In genomic region chr6:85670573-85670972, GRCh38 we compare ENCODE assay signal across 9 cellular contexts. TPM values are rescaled to one million over a fixed set of nuclear protein-coding genes. Genes with fewer than 3 reads are reported as not detected.
DNase-seq lines count a peak whose midpoint lies in the region; ATAC-seq and TF ChIP-seq lines count a peak whose summit lies in the region.
"Had no signal": no experiment of that assay in that cellular context is flagged by ENCODE, and none has a peak within 500 bp of the region (broad histone marks: within the 10 kb centered on the region; RNA-seq: fewer than 3 reads in every experiment).

No MANE protein-coding gene starts in this region.

- H3K36me3 Mint-ChIP-seq in activated CD4-positive, alpha-beta T cell treated with anti-CD3 and anti-CD28 coated beads, Interleukin-2, amount 10 ng/mL, durations not matched to agents 24 days and 14 days (ENCODE audit: low read depth), result peaks cover 47% of the 10 kb centered on the region

- H3K9me3 ChIP-seq in OCI-LY3 (ENCODE audit: insufficient read depth, low read length), result no peaks in the 10 kb centered on the region
- H3K9me3 ChIP-seq in gastrocnemius medialis, result no peaks in the 10 kb centered on the region
- no peaks in the 10 kb centered on the region for H3K9me3 ChIP-seq in osteoblast (ENCODE audit: low read depth, low read length)
- no peaks in the 10 kb centered on the region for H3K9me3 ChIP-seq in uterus
- H3K9me3 ChIP-seq: gastroesophageal sphincter had no signal

- no peak overlapping the region for H3K9ac ChIP-seq in OCI-LY3 (ENCODE audit: low read length)

- no peaks in the 10 kb centered on the region for H3K27me3 Mint-ChIP-seq in activated CD4-positive, alpha-beta T cell treated with anti-CD3 and anti-CD28 coated beads, Interleukin-2, amount 10 ng/mL, durations not matched to agents 24 days and 14 days

- peaks cover 45% of the 10 kb centered on the region for H4K20me1 ChIP-seq in OCI-LY3 (ENCODE audit: insufficient read depth, low read length)
- H4K20me1 ChIP-seq in osteoblast (ENCODE audit: insufficient read depth, low read length), result peaks cover 16% of the 10 kb centered on the region

- intact Hi-C loops in activated CD4-positive, alpha-beta T cell treated with anti-CD3 and anti-CD28 coated beads, Interleukin-2, amount 10 ng/mL, durations not matched to agents 24 days and 14 days (cut with micrococcal nuclease), result loop anchor here (1.0 to 10.0 kb wide), 4 partner anchors 8 to 76 kb away; no protein-coding TSS in a partner anchor
- intact Hi-C loops in gastrocnemius medialis (cut with DNase I; ENCODE audit: low total_unique reads) (no loop called here), uterus (cut with DNase I; ENCODE audit: low total_unique reads) (no loop called here)

- no peak for DNase-seq in activated CD4-positive, alpha-beta T cell treated with anti-CD3 and anti-CD28 coated beads, Interleukin-2, amount 10 ng/mL, durations not matched to agents 24 days and 14 days
- no peak for DNase-seq in activated CD4-positive, alpha-beta T cell treated with anti-CD3 and anti-CD28 coated beads for 1 hour
- DNase-seq in choroid plexus epithelial cell (ENCODE audit: low read depth), result peak; percentile 74
- no peak for DNase-seq in gastrocnemius medialis
- DNase-seq in osteoblast (ENCODE audit: insufficient read length, low spot score, missing footprints), result no peak
- DNase-seq in uterus, result no peak

- H3K79me2 ChIP-seq in OCI-LY3 (ENCODE audit: low read length), result peaks cover 36% of the 10 kb centered on the region
- H3K79me2 ChIP-seq in osteoblast (ENCODE audit: insufficient read depth, low read length), result peaks cover 17% of the 10 kb centered on the region

- ATAC-seq in gastrocnemius medialis, result no peak
- ATAC-seq in GM18519 (IDR thresholded peaks at IDR 0.05; ENCODE audit: low FRiP score, unreplicated experiment), result no peak
- ATAC-seq: gastroesophageal sphincter had no signal

- TF ChIP-seq POLR2A in gastrocnemius medialis (IDR thresholded peaks at IDR 0.05), result no peak
- no peak for TF ChIP-seq POLR2A in uterus (IDR thresholded peaks at IDR 0.05)

- H3K4me2 ChIP-seq in OCI-LY3 (ENCODE audit: low read length), result no peak overlapping the region
- H3K4me2 ChIP-seq in osteoblast (ENCODE audit: insufficient read depth, low read length), result no peak overlapping the region

- H2AFZ ChIP-seq in OCI-LY3 (ENCODE audit: low read depth, low read length) (no peak overlapping the region), osteoblast (ENCODE audit: low read length) (no peak overlapping the region)

- TF ChIP-seq CTCF in OCI-LY3 (IDR thresholded peaks at IDR 0.05; ENCODE audit: low read depth, low read length) (no peak), choroid plexus epithelial cell (conservative IDR thresholded peaks at IDR 0.05; ENCODE audit: low read depth, low read length) (no peak), gastrocnemius medialis (IDR thresholded peaks at IDR 0.05 in 4 of 5, conservative IDR thresholded peaks at IDR 0.05 in 1 of 5) (no peak), osteoblast (IDR thresholded peaks at IDR 0.05; ENCODE audit: extremely low read depth, low read depth, low read length) (no peak), uterus (IDR thresholded peaks at IDR 0.05) (no peak)

- peaks cover 51% of the 10 kb centered on the region for H3K4me1 Mint-ChIP-seq in activated CD4-positive, alpha-beta T cell treated with anti-CD3 and anti-CD28 coated beads, Interleukin-2, amount 10 ng/mL, durations not matched to agents 24 days and 14 days

- no peak overlapping the region for H3K4me3 ChIP-seq in OCI-LY3 (ENCODE audit: low read length)
- no peak overlapping the region for H3K4me3 ChIP-seq in choroid plexus epithelial cell (ENCODE audit: low read depth, low read length)
- H3K4me3 ChIP-seq in gastrocnemius medialis, result no peak overlapping the region
- H3K4me3 ChIP-seq in osteoblast (ENCODE audit: insufficient read depth, low read length), result no peak overlapping the region
- H3K4me3 ChIP-seq in uterus, result no peak overlapping the region
- H3K4me3 ChIP-seq: gastroesophageal sphincter had no signal

- H3K4me3 Mint-ChIP-seq in activated CD4-positive, alpha-beta T cell treated with anti-CD3 and anti-CD28 coated beads, Interleukin-2, amount 10 ng/mL, durations not matched to agents 24 days and 14 days, result peak overlapping the region; percentile 44

- peak overlapping the region; percentile 89 for H3K27ac Mint-ChIP-seq in activated CD4-positive, alpha-beta T cell treated with anti-CD3 and anti-CD28 coated beads, Interleukin-2, amount 10 ng/mL, durations not matched to agents 24 days and 14 days

- no peaks in the 10 kb centered on the region for H3K27me3 ChIP-seq in OCI-LY3 (ENCODE audit: low read depth, low read length)
- no peaks in the 10 kb centered on the region for H3K27me3 ChIP-seq in gastrocnemius medialis
- H3K27me3 ChIP-seq in osteoblast (ENCODE audit: insufficient read depth, low read length), result no peaks in the 10 kb centered on the region
- no peaks in the 10 kb centered on the region for H3K27me3 ChIP-seq in uterus
- H3K27me3 ChIP-seq: gastroesophageal sphincter had no signal

- peak overlapping the region; percentile 68 for H3K27ac ChIP-seq in OCI-LY3 (ENCODE audit: low read length)
- H3K27ac ChIP-seq in gastrocnemius medialis, result peak overlapping the region; percentile 8 to 98 (median 47)
- no peak overlapping the region for H3K27ac ChIP-seq in osteoblast (ENCODE audit: low read depth, low read length)
- no peak overlapping the region for H3K27ac ChIP-seq in uterus

- H3K4me1 ChIP-seq in OCI-LY3 (ENCODE audit: low read length) (peaks cover 34% of the 10 kb centered on the region), gastrocnemius medialis (peaks cover 27 to 28% of the 10 kb centered on the region in 2 donors), osteoblast (ENCODE audit: insufficient read depth, low read length) (peaks cover 14% of the 10 kb centered on the region), uterus (no peaks in the 10 kb centered on the region)

- in situ Hi-C loops in gastrocnemius medialis (cut with MboI; ENCODE audit: low sequenced_read_pairs in 4 of 4), result loop anchor here in 3 of 4 donors (10.0 kb wide), 1 partner anchor 76 kb away; the partner anchor contains the start of gene SNX14 (in 3 of the 3)

- H3K9me3 Mint-ChIP-seq in activated CD4-positive, alpha-beta T cell treated with anti-CD3 and anti-CD28 coated beads, Interleukin-2, amount 10 ng/mL, durations not matched to agents 24 days and 14 days, result peaks cover 4% of the 10 kb centered on the region

- H3K36me3 ChIP-seq in OCI-LY3 (replicated peaks; ENCODE audit: low read depth, low read length) (peaks cover 24% of the 10 kb centered on the region), gastrocnemius medialis (peaks cover 0 to 4% of the 10 kb centered on the region in 2 donors), osteoblast (ENCODE audit: insufficient read depth, low read length) (peaks cover 20% of the 10 kb centered on the region), uterus (peaks cover 0 to 2% of the 10 kb centered on the region in 2 donors)

RNA-seq across cellular contexts. Expression of gene SYNCRIP, which starts 27.9 kb away (rescaled TPM):
- total RNA-seq in activated CD4-positive, alpha-beta T cell treated with anti-CD3 and anti-CD28 coated beads, Interleukin-2, amount 10 ng/mL, durations not matched to agents 24 days and 14 days, result 228 and 232 TPM in 2 replicates
- 10 to 100 TPM; 43.0 to 59.3 (median 54.5) TPM for total RNA-seq in gastrocnemius medialis
- total RNA-seq in osteoblast, result 59.4 and 59.8 TPM in 2 replicates
- total RNA-seq in uterus, result 100 to 1,000 TPM in 2 of 4 donors, 10 to 100 TPM in 2; 25.1 to 147 (median 106) TPM

Comparison
In these comparisons a context has a peak if more than half of its experiments do, and no peak if none do; other contexts are left out.
1. H3K27ac ChIP-seq: peak in OCI-LY3 (single experiment) and gastrocnemius medialis (4 of 4); none in osteoblast (single experiment) and uterus (0 of 2).